9 cellular contexts compared by ENCODE assay signal in the genomic region with DNA sequence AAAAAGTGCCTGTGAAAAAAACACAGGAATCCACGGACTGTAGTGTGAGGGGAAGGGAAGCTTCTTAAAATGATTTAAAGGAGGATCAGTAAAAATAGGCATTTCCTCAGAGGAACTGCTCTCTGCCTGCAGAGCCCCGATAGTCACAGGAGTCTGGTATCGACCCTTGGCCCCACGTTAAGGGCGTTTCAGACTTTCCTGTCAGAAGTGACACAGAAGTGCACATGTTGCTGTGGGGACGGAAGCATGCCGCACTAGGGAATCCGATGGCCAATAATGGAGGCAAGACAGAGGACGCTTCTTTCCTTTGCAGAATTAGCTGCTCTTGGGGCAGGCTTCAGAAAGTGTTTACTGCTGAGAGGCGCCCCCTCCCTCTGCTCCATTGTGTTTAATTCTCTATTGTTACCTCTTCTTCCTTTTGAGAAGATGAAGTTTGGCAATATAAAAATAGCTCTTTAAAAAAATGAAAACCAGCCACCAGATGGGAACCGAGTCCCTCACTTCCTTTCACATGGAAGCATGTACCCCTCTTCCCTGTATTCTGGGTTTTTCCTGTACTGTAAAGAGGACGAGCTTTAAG.
A peak's percentile ranks its signal among the peaks of the same experiment; 100 is the strongest.
DNase-seq lines count a peak whose midpoint lies in the region; TF ChIP-seq lines count a peak whose summit lies in the region.
"Had no signal": no experiment of that assay in that cellular context is flagged by ENCODE, and none has a peak within 500 bp of the region (broad histone marks: within the 10 kb centered on the region; RNA-seq: fewer than 3 reads in every experiment).

No MANE protein-coding gene starts in this region.

- H3K9me3 ChIP-seq in HAP-1: no peaks in the 10 kb centered on the region

- no peak for TF ChIP-seq CTCF in Calu3 (IDR thresholded peaks at IDR 0.05; ENCODE audit: unreplicated experiment)
- TF ChIP-seq CTCF in progenitor cell of endocrine pancreas (IDR thresholded peaks at IDR 0.05; ENCODE audit: unreplicated experiment): no peak

- peaks cover 92% of the 10 kb centered on the region for H3K4me1 Mint-ChIP-seq in Calu3 (ENCODE audit: low read depth, unreplicated experiment)
- H3K4me1 Mint-ChIP-seq in IgD-negative memory B cell: peaks cover 66 to 80% (median 72%) of the 10 kb centered on the region in 3 donors
- peaks cover 65% of the 10 kb centered on the region for H3K4me1 Mint-ChIP-seq in progenitor cell of endocrine pancreas (ENCODE audit: low read depth)

- in situ Hi-C loops in HAP-1 (cut with MboI; ENCODE audit: low sequenced_read_pairs): no loop called here

- intact Hi-C loops in Calu3 (cut with micrococcal nuclease; ENCODE audit: unreplicated experiment): no loop called here

- H3K27me3 Mint-ChIP-seq in Calu3 (ENCODE audit: unreplicated experiment) (no peaks in the 10 kb centered on the region), IgD-negative memory B cell (no peaks in the 10 kb centered on the region), progenitor cell of endocrine pancreas (no peaks in the 10 kb centered on the region)

- H3K36me3 Mint-ChIP-seq in Calu3 (ENCODE audit: insufficient read depth, unreplicated experiment) (peaks cover 89% of the 10 kb centered on the region), IgD-negative memory B cell (peaks cover 7% of the 10 kb centered on the region), progenitor cell of endocrine pancreas (ENCODE audit: insufficient read depth) (peaks cover 10% of the 10 kb centered on the region)

- H3K27me3 ChIP-seq in HAP-1 (ENCODE audit: low read depth): no peaks in the 10 kb centered on the region

- H3K27ac Mint-ChIP-seq in Calu3 (ENCODE audit: unreplicated experiment) (peak overlapping the region; percentile 30), IgD-negative memory B cell (peak overlapping the region; percentile 32 to 96 (median 33)), progenitor cell of endocrine pancreas (peak overlapping the region; percentile 42)

- no TSS peak for BruUV-seq in Calu3 (replicated peaks; lab: Mats Ljungman, UMichigan)

- H3K36me3 ChIP-seq in HAP-1 (replicated peaks): peaks cover 6% of the 10 kb centered on the region; the same call in 1 of the 2 replicates

- no peak for DNase-seq in Calu3
- peak; percentile 67 for DNase-seq in dermis blood vessel endothelial cell
- DNase-seq in progenitor cell of endocrine pancreas (ENCODE audit: low spot score, unreplicated experiment): no peak
- DNase-seq in NCI-H510A treated with DMSO at 0.1 percent for 48 hours (lab: John Stamatoyannopoulos, UW): no peak
- no peak for DNase-seq in HAP-1 (ENCODE audit: low spot score in 2 of 2)
- no peak for DNase-seq in kidney glomerular epithelial cell (lab: John Stamatoyannopoulos, UW)
- DNase-seq in SIG-M5 (lab: John Stamatoyannopoulos, UW): no peak
- DNase-seq: activated CD8-positive, alpha-beta memory T cell treated with anti-CD3 and anti-CD28 coated beads, Interleukin-2, amount 50 U/mL, for 4 hours had no signal

- H3K4me3 ChIP-seq in HAP-1: no peak overlapping the region

- no peaks in the 10 kb centered on the region for H3K4me1 ChIP-seq in HAP-1

- CTCF ChIA-PET in Calu3 (lab: Charles Lee): interaction anchor here (1.0 to 1.3 kb wide), 3 partner anchors 9 to 82 kb away, joined by 3 to 4 read pairs (median 3); no protein-coding TSS in a partner anchor

- no peak overlapping the region for H3K4me3 Mint-ChIP-seq in Calu3 (ENCODE audit: low read depth, unreplicated experiment)
- peak overlapping the region in 3 of 4 donors; percentile 4 to 81 (median 38) for H3K4me3 Mint-ChIP-seq in IgD-negative memory B cell
- no peak overlapping the region for H3K4me3 Mint-ChIP-seq in progenitor cell of endocrine pancreas (ENCODE audit: low read depth)

- H3K9me3 Mint-ChIP-seq in Calu3 (ENCODE audit: low read depth, unreplicated experiment) (peaks cover 3% of the 10 kb centered on the region), IgD-negative memory B cell (no peaks in the 10 kb centered on the region), progenitor cell of endocrine pancreas (ENCODE audit: low read depth) (peaks cover 9% of the 10 kb centered on the region)

Comparison
In these comparisons a context has a peak if more than half of its experiments do, and no peak if none do; other contexts are left out.
1. H3K4me3 Mint-ChIP-seq: peak in IgD-negative memory B cell (3 of 4); none in Calu3 (single experiment) and progenitor cell of endocrine pancreas (single experiment).
2. Peak in every context shown above with its lines, with median percentiles within 50 percentile points of each other: H3K27ac Mint-ChIP-seq.